In the genomic region with DNA sequence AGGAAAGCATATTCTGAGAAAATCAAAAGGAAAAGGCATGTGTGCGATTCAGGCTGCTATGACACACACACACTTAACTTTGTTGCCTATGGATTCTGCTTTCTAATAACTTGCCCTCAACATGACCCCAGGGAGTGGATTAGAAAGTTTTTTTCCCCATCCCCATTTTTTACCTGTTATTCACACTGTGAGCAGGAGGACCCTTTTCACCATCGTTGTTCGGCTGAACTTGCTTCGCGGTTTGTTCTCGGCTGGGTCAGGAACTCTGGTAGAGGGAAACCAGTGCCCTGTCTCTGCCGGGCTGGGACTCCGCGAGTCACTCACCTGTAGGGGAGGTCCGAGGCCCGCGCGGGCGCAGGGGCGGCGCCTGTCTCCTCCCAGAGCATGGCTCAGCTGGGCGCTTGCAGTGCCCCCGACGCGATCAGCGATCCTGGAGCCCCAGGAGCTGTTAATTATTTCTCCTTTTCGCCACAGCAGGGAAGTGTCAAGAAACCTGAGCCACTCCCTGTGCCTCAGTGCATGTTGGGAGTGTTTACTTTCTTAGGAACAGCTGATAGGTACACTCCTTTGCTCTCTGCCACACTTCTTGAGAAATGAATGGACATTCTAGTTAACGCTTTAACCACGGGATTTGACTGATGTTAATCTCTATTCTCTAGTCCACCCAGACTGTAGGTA, we compare ENCODE assay signal across 8 cellular contexts. TPM values are rescaled to one million over a fixed set of nuclear protein-coding genes. Genes with fewer than 3 reads are reported as not detected.
DNase-seq lines count a peak whose midpoint lies in the region; ATAC-seq and TF ChIP-seq lines count a peak whose summit lies in the region.

Gene RASSF6 (minus strand): TSS at position 322 of the 678 bp plus-strand sequence. CDS start 8,641 bp downstream, outside the sequence.

- no peaks in the 10 kb centered on the region for H3K79me2 ChIP-seq in parathyroid adenoma

- no peak within 1 kb of the TSS for H3K9ac ChIP-seq in HUES48 (ENCODE audit: low read depth, low read length)
- H3K9ac ChIP-seq in parathyroid adenoma = no peak within 1 kb of the TSS

- H3K4me1 ChIP-seq in HUES48 (ENCODE audit: control insufficient read depth, insufficient read depth, low read length) = peaks cover 11% of the 10 kb centered on the region
- H3K4me1 ChIP-seq in esophagus (ENCODE audit: control insufficient read depth in 2 of 2, insufficient read depth in 2 of 2, low read length in 1 of 2) = no peaks in the 10 kb centered on the region
- no peaks in the 10 kb centered on the region for H3K4me1 ChIP-seq in parathyroid adenoma

- WGBS in esophagus, 2 donors = 7 to 8% methylated on average over 24 of the region's 24 CpGs

- H3K27ac ChIP-seq in HUES48 (ENCODE audit: low read depth, low read length) (peak within 1 kb of the TSS; percentile 40), esophagus (ENCODE audit: low read depth in 2 of 2, low read length in 1 of 2) (peak within 1 kb of the TSS; percentile 57 to 85), parathyroid adenoma (peak within 1 kb of the TSS; percentile 11)

- H3K36me3 ChIP-seq in HUES48 (ENCODE audit: control insufficient read depth, insufficient read depth, low read length) (no peaks in the 10 kb centered on the region), esophagus (ENCODE audit: control insufficient read depth in 2 of 2, insufficient read depth in 2 of 2, low read length in 1 of 2) (no peaks in the 10 kb centered on the region), parathyroid adenoma (ENCODE audit: control insufficient read depth, insufficient read depth, low read length) (no peaks in the 10 kb centered on the region)

- no peaks in the 10 kb centered on the region for H3K9me3 ChIP-seq in HUES48 (ENCODE audit: control insufficient read depth, insufficient read depth, low read length)
- no peaks in the 10 kb centered on the region for H3K9me3 ChIP-seq in esophagus (ENCODE audit: control insufficient read depth in 2 of 2, insufficient read depth in 1 of 2, low read depth in 1 of 2, low read length in 1 of 2)
- no peaks in the 10 kb centered on the region for H3K9me3 ChIP-seq in parathyroid adenoma (ENCODE audit: control insufficient read depth, low read length)

- DNase-seq in SK-N-DZ (ENCODE audit: low spot score) (peak; percentile 9), COLO829 (ENCODE audit: low spot score) (no peak), amygdala (lab: John Stamatoyannopoulos, UW) (no peak)

- H3K27me3 ChIP-seq in HUES48 (ENCODE audit: control insufficient read depth, insufficient read depth, low read length) = peaks cover 19% of the 10 kb centered on the region
- H3K27me3 ChIP-seq in esophagus (ENCODE audit: control insufficient read depth in 1 of 2, insufficient read depth in 2 of 2, low read length in 2 of 2) = no peaks in the 10 kb centered on the region
- H3K27me3 ChIP-seq in parathyroid adenoma (ENCODE audit: control insufficient read depth, insufficient read depth, low read length) = no peaks in the 10 kb centered on the region

- ATAC-seq in GM21526 (IDR thresholded peaks at IDR 0.05; ENCODE audit: low FRiP score, unreplicated experiment) = peak; percentile 88

- peak within 1 kb of the TSS; percentile 92 for H3K4me2 ChIP-seq in parathyroid adenoma (ENCODE audit: low read length)

- peak within 1 kb of the TSS; percentile 58 for H2AFZ ChIP-seq in parathyroid adenoma

- TF ChIP-seq CTCF in GM12872 (IDR thresholded peaks at IDR 0.05; ENCODE audit: insufficient read depth, low read depth, low read length) (0 out of 3 replicates have a peak, but pooled peaks have one; percentile 11), parathyroid adenoma (IDR thresholded peaks at IDR 0.05) (no peak)

- H3K4me3 ChIP-seq in HUES48 (ENCODE audit: low read depth, low read length) = peak within 1 kb of the TSS; percentile 53
- peak within 1 kb of the TSS; percentile 47 to 62 for H3K4me3 ChIP-seq in esophagus (ENCODE audit: low read depth in 1 of 2, low read length in 2 of 2)
- H3K4me3 ChIP-seq in parathyroid adenoma (ENCODE audit: low read depth, low read length) = peak within 1 kb of the TSS; percentile 57

RNA-seq across cellular contexts. Expression of gene RASSF6, which starts in this region (rescaled TPM):
- polyA plus RNA-seq in SK-N-DZ (2014; cell fraction: cytosol; rRNA removed) = 0.51 and 1.1 TPM in 2 replicates
- polyA plus RNA-seq in SK-N-DZ (2014; cell fraction: nucleus; rRNA removed) = 0.17 and 1.9 TPM in 2 replicates
- polyA plus RNA-seq in esophagus = 1 to 10 TPM; 1.2 to 1.6 TPM

Comparison
In these comparisons a context has a peak if more than half of its experiments do, and no peak if none do; other contexts are left out.
1. H3K27ac ChIP-seq: peak in every context shown above with its lines; median percentile 71 in esophagus; 40 in HUES48; 11 in parathyroid adenoma.